Comparison of ENCODE assay signal across 8 cellular contexts in the genomic region with DNA sequence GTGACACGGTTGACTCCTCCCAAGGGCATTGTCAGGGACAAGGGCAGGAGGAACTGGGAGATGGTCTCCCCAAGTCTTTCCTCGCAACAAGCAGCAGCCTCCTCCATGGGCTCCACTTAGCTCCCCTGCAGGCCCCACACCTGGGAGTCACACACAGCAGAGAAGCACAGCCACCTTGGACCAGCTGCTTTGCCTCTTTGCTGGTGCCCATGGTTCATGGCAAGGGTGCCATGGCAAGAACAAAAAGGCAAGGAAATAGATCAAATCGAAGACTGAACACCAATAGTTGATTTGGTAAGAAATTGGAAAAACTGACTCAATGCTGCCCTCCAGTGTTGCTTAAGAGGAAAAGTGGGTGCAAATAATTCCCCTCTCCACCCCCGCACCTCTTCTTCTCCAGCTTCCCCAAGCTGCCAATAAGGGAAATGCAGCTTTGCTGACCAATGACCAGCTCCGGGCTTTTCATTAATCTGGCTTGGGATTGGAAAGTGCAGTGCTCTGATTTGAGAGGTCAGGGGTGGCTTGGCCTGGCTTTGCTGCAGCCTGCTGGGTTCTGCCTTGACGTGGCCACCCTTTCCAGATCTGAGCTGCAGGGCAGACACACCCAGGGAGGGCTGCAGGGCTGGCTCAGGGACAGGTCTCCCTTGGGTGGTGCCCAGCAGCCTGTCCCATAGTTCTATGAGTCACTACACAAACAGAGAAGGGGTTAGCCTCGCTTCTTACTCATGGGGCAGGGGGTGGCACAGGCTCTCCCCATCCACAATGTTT.
DNase-seq lines count a peak whose midpoint lies in the region; ATAC-seq and TF ChIP-seq lines count a peak whose summit lies in the region.

No MANE protein-coding gene starts in this region.

- H3K27me3 ChIP-seq in Caco-2 (replicated peaks; ENCODE audit: control insufficient read depth, insufficient read depth, low read length) (no peaks in the 10 kb centered on the region), right cardiac atrium (ENCODE audit: control insufficient read depth, insufficient read depth) (no peaks in the 10 kb centered on the region)

- H3K9me3 ChIP-seq in Caco-2: 0 out of 2 replicates have a peak, but pooled peaks cover 13% of the 10 kb centered on the region
- no peaks in the 10 kb centered on the region for H3K9me3 ChIP-seq in right cardiac atrium (ENCODE audit: control insufficient read depth, low read length)

- peaks cover 11% of the 10 kb centered on the region for H3K36me3 Mint-ChIP-seq in Caco-2 (ENCODE audit: insufficient read depth, unreplicated experiment)

- H3K4me3 ChIP-seq in Caco-2 (ENCODE audit: low read depth, low read length) (no peak overlapping the region), astrocyte of the spinal cord (ENCODE audit: low read depth, low read length) (no peak overlapping the region), right cardiac atrium (ENCODE audit: low read length) (no peak overlapping the region), retinal pigment epithelial cell (ENCODE audit: low read length) (no peak overlapping the region)

- TF ChIP-seq CTCF in Caco-2 (IDR thresholded peaks at IDR 0.05; ENCODE audit: insufficient read depth in 1 of 2, low read depth in 1 of 2, low read length in 1 of 2, severe bottlenecking in 1 of 2, unreplicated experiment in 1 of 2) (peak; percentile 77 to 89), astrocyte of the spinal cord (IDR thresholded peaks at IDR 0.05; ENCODE audit: low read depth, low read length) (peak; percentile 79), retinal pigment epithelial cell (conservative IDR thresholded peaks at IDR 0.05; ENCODE audit: low read depth, low read length) (peak; percentile 84)

- no peak overlapping the region for H3K4me3 Mint-ChIP-seq in Caco-2 (ENCODE audit: unreplicated experiment)

- peak overlapping the region; percentile 70 for H3K27ac ChIP-seq in right cardiac atrium (ENCODE audit: low read length)

- H3K27me3 Mint-ChIP-seq in Caco-2 (ENCODE audit: insufficient read depth, unreplicated experiment): peaks cover 6% of the 10 kb centered on the region

- H3K9me3 Mint-ChIP-seq in Caco-2 (ENCODE audit: unreplicated experiment): peaks cover 18% of the 10 kb centered on the region

- H3K27ac Mint-ChIP-seq in Caco-2 (ENCODE audit: unreplicated experiment): peak overlapping the region; percentile 37

- no TSS peak for BruUV-seq in Caco-2 (replicated peaks; lab: Mats Ljungman, UMichigan)

- DNase-seq in Caco-2: peak; percentile 60 to 66
- DNase-seq in LoVo (ENCODE audit: low spot score): peak; percentile 78
- DNase-seq in SIG-M5 (lab: John Stamatoyannopoulos, UW): peak; percentile 27
- DNase-seq in astrocyte of the spinal cord (ENCODE audit: low read depth, low spot score): peak; percentile 87
- DNase-seq in right cardiac atrium: peak; percentile 64 to 89 (median 84)
- peak; percentile 62 for DNase-seq in retinal pigment epithelial cell (ENCODE audit: low read depth)
- DNase-seq in T-helper 9 cell: no peak

- intact Hi-C loops in Caco-2 (cut with micrococcal nuclease; ENCODE audit: unreplicated experiment) (loop anchor here (1.0 kb wide), 3 partner anchors 49 to 288 kb away; no protein-coding TSS in a partner anchor), right cardiac atrium (cut with DNase I) (loop anchor here (2.0 to 10.0 kb wide), 7 partner anchors 46 to 504 kb away; a partner anchor contains a TSS)

- in situ Hi-C loops in astrocyte of the spinal cord (cut with HindIII; ENCODE audit: low sequenced_read_pairs): no loop called here

- POLR2A ChIA-PET in Caco-2 (lab: Charles Lee): no interaction called here

- WGBS in right cardiac atrium: 28% methylated on average over 7 of the region's 7 CpGs

- H3K36me3 ChIP-seq in Caco-2 (ENCODE audit: control insufficient read depth, insufficient read depth, low read length): no peaks in the 10 kb centered on the region

- H3K4me1 ChIP-seq in Caco-2 (no peaks in the 10 kb centered on the region), right cardiac atrium (ENCODE audit: control insufficient read depth, insufficient read depth, low read length) (peaks cover 3% of the 10 kb centered on the region)

- H3K4me1 Mint-ChIP-seq in Caco-2 (ENCODE audit: low read depth, unreplicated experiment): no peaks in the 10 kb centered on the region

- CTCF ChIA-PET in Caco-2 (lab: Charles Lee): interaction anchor here (0.6 to 1.5 kb wide), 17 partner anchors 10 to 361 kb away, joined by 3 to 14 read pairs (median 3); no protein-coding TSS in a partner anchor

- ATAC-seq in GM19463 (IDR thresholded peaks at IDR 0.05; ENCODE audit: unreplicated experiment): peak; percentile 30
- peak; percentile 86 to 94 for ATAC-seq in right cardiac atrium
